11 cellular contexts compared by ENCODE assay signal in the genomic region with DNA sequence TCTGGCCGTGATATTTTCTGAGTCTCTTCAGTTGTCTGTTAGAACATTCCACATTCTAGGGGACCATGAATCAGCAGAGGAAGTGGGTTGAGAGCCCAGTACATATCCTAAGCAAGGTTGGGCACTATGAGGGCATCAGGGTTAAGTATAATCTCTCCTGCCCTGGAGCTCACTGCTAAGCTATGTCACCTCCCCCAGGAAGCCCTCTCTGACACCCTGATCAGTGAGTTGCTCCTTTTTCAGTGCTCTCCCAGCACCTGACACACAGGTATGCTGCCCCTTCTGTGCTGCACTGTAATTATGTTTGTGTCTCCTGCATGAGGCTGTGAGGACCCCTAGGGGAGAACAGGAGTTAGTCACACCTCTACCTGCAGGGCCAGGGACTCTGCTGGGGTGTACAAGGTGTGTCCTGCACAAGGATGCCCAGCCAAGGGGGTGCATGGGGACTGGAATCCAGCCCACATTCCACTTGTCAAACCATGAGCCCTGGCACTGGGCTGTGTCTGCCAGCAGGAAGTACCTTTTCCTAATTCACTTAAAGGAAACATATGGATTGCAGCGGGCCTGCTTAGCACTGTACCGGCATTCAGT. TPM values are rescaled to one million over a fixed set of nuclear protein-coding genes. Genes with fewer than 3 reads are reported as not detected.
DNase-seq lines count a peak whose midpoint lies in the region; ATAC-seq and TF ChIP-seq lines count a peak whose summit lies in the region.
"Had no signal": no experiment of that assay in that cellular context is flagged by ENCODE, and none has a peak within 500 bp of the region (broad histone marks: within the 10 kb centered on the region; RNA-seq: fewer than 3 reads in every experiment).

No MANE protein-coding gene starts in this region.

- DNase-seq in SIG-M5 treated with dmso at 0.1 percent for 504 hours (lab: John Stamatoyannopoulos, UW; ENCODE audit: unreplicated experiment) (peak; percentile 29), SIG-M5 (lab: John Stamatoyannopoulos, UW) (no peak), LHCN-M2 (ENCODE audit: low read depth) (peak; percentile 78), amniotic epithelial cell (ENCODE audit: low read depth) (peak; percentile 56), progenitor cell of endocrine pancreas (ENCODE audit: low spot score, unreplicated experiment) (no peak), globus pallidus (ENCODE audit: low spot score) (no peak)
- DNase-seq in activated CD4-positive, alpha-beta T cell treated with anti-CD3 and anti-CD28 coated beads, Interleukin-2, amount 50 U/mL, for 1 hour, result no peak
- DNase-seq: activated T-cell treated with anti-CD3 and anti-CD28 coated beads, Interleukin-2, amount 50 U/mL, for 4 hours; NCI-H774; stimulated activated CD4-positive, alpha-beta T cell treated with anti-CD3 and anti-CD28 coated beads, Interleukin-4, amount 100 ng/mL, for 4 hours had no signal

- no peak overlapping the region for H3K4me3 Mint-ChIP-seq in progenitor cell of endocrine pancreas (ENCODE audit: low read depth)
- H3K4me3 Mint-ChIP-seq: activated T-cell treated with anti-CD3 and anti-CD28 coated beads, Interleukin-2, amount 50 U/mL, for 4 hours had no signal

- TF ChIP-seq CTCF in progenitor cell of endocrine pancreas (IDR thresholded peaks at IDR 0.05; ENCODE audit: unreplicated experiment), result peak; percentile 53

- peaks cover 3% of the 10 kb centered on the region for H3K9me3 Mint-ChIP-seq in progenitor cell of endocrine pancreas (ENCODE audit: low read depth)
- H3K9me3 Mint-ChIP-seq: activated T-cell treated with anti-CD3 and anti-CD28 coated beads, Interleukin-2, amount 50 U/mL, for 4 hours had no signal

- peaks cover 33% of the 10 kb centered on the region for H3K27me3 Mint-ChIP-seq in progenitor cell of endocrine pancreas

- H3K36me3 Mint-ChIP-seq in progenitor cell of endocrine pancreas (ENCODE audit: insufficient read depth), result no peaks in the 10 kb centered on the region

- no peak for ATAC-seq in GM21723 (IDR thresholded peaks at IDR 0.05; ENCODE audit: unreplicated experiment)

- no peak overlapping the region for H3K27ac Mint-ChIP-seq in progenitor cell of endocrine pancreas

- H3K4me1 Mint-ChIP-seq in progenitor cell of endocrine pancreas (ENCODE audit: low read depth), result no peaks in the 10 kb centered on the region

RNA-seq across cellular contexts. Expression of a gene that starts 3.9 kb away (rescaled TPM):
- total RNA-seq in LHCN-M2 (2014; rRNA removed) (not detected in 2 replicates), progenitor cell of endocrine pancreas (not detected in 2 replicates)
- 0.04 TPM for polyA plus RNA-seq in LHCN-M2 (2012)

RNA-seq across cellular contexts. Expression of a gene that starts 23.0 kb away (rescaled TPM):
- 560 and 669 TPM in 2 replicates for total RNA-seq in LHCN-M2 (2014; rRNA removed)
- polyA plus RNA-seq in LHCN-M2 (2012), result 537 TPM
- 12.4 and 24.5 TPM in 2 replicates for total RNA-seq in progenitor cell of endocrine pancreas

Comparison
In these comparisons a context has a peak if more than half of its experiments do, and no peak if none do; other contexts are left out.
1. DNase-seq: peak in SIG-M5 treated with dmso at 0.1 percent for 504 hours (single experiment), LHCN-M2 (single experiment) and amniotic epithelial cell (single experiment); none in SIG-M5 (single experiment), progenitor cell of endocrine pancreas (single experiment), globus pallidus (single experiment) and activated CD4-positive, alpha-beta T cell treated with anti-CD3 and anti-CD28 coated beads, Interleukin-2, amount 50 U/mL, for 1 hour (single experiment).
2. RNA of a gene that starts 23.0 kb away (total RNA-seq): 560 to 669 TPM in LHCN-M2; 12.4 to 24.5 TPM in progenitor cell of endocrine pancreas; every median in the first group is over 10 times any median in the second.